15 cellular contexts compared by ENCODE assay signal in the genomic region with DNA sequence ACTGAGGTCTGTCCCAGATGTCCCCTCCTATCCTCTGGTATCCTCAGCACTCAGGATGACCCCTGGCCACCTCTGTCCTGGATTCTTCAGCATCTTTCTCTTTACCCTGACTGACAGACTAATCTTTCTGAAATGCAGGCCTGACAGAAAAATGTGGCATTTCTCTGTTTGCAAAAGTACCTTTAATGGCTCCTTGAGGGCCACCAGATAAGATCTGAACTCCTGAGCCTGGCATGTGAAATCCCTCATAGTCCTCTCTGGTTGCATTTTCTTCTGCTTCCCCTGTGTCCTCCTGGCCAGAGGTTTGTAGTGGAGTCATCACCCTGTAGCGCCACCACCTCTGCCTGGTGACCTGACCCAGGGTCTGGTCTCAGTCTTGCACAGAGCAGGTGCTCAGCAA. TPM values are rescaled to one million over a fixed set of nuclear protein-coding genes. Genes with fewer than 3 reads are reported as not detected.
DNase-seq lines count a peak whose midpoint lies in the region; ATAC-seq and TF ChIP-seq lines count a peak whose summit lies in the region.
"Had no signal": no experiment of that assay in that cellular context is flagged by ENCODE, and none has a peak within 500 bp of the region (broad histone marks: within the 10 kb centered on the region; RNA-seq: fewer than 3 reads in every experiment).

No MANE protein-coding gene starts in this region.

- no peak for TF ChIP-seq CTCF in CD4-positive, alpha-beta T cell (IDR thresholded peaks at IDR 0.05)
- TF ChIP-seq CTCF in HFFc6 (IDR thresholded peaks at IDR 0.05), result no peak
- no peak for TF ChIP-seq CTCF in neural crest cell (conservative IDR thresholded peaks at IDR 0.05)

- H3K27ac Mint-ChIP-seq in CD4-positive, alpha-beta T cell, result no peak overlapping the region
- H3K27ac Mint-ChIP-seq in HFFc6 (peak overlapping the region; percentile 7; the same call in 1 of the 2 replicates), neural crest cell (ENCODE audit: unreplicated experiment) (peak overlapping the region; percentile 24)
- H3K27ac Mint-ChIP-seq in central memory CD8-positive, alpha-beta T cell (ENCODE audit: low read depth), result peak overlapping the region; percentile 83

- peak overlapping the region; percentile 26 for H3K4me3 Mint-ChIP-seq in CD4-positive, alpha-beta T cell
- H3K4me3 Mint-ChIP-seq in HFFc6 (no peak overlapping the region), neural crest cell (peak overlapping the region; percentile 80)
- H3K4me3 Mint-ChIP-seq in central memory CD8-positive, alpha-beta T cell, result no peak overlapping the region

- peaks cover 43% of the 10 kb centered on the region for H3K4me1 Mint-ChIP-seq in CD4-positive, alpha-beta T cell (ENCODE audit: low read depth)
- H3K4me1 Mint-ChIP-seq in HFFc6 (ENCODE audit: low read depth), result peaks cover 31% of the 10 kb centered on the region
- peaks cover 54% of the 10 kb centered on the region for H3K4me1 Mint-ChIP-seq in central memory CD8-positive, alpha-beta T cell
- peaks cover 25% of the 10 kb centered on the region for H3K4me1 Mint-ChIP-seq in neural crest cell

- no peak for DNase-seq in CD4-positive, alpha-beta T cell
- DNase-seq in HFFc6 (no peak), neural crest cell (ENCODE audit: low read depth, low spot score) (no peak), left colon (no peak), T-helper 2 cell (no peak)
- no peak for DNase-seq in central memory CD8-positive, alpha-beta T cell (ENCODE audit: low spot score in 2 of 2)
- no peak for DNase-seq in stimulated activated CD8-positive, alpha-beta memory T cell treated with anti-CD3 and anti-CD28 coated beads, Interleukin-4, amount 100 ng/mL, for 48 hours
- DNase-seq: C1 segment of cervical spinal cord, COR-L47, Karpas-422, NCI-H1417, NCI-H1930, NCI-H2171 had no signal

- intact Hi-C loops in CD4-positive, alpha-beta T cell (cut with DNase I, micrococcal nuclease), result no loop called here
- intact Hi-C loops in left colon (cut with DNase I, micrococcal nuclease), result no loop called here

- H3K9me3 ChIP-seq in CD4-positive, alpha-beta T cell (ENCODE audit: control insufficient read depth, low read length), result no peaks in the 10 kb centered on the region

- H3K27me3 Mint-ChIP-seq in CD4-positive, alpha-beta T cell, result no peaks in the 10 kb centered on the region
- H3K27me3 Mint-ChIP-seq in HFFc6 (ENCODE audit: insufficient read depth), result peaks cover 9% of the 10 kb centered on the region
- H3K27me3 Mint-ChIP-seq in central memory CD8-positive, alpha-beta T cell, result no peaks in the 10 kb centered on the region
- no peaks in the 10 kb centered on the region for H3K27me3 Mint-ChIP-seq in neural crest cell (ENCODE audit: low read depth)

- no peak for ATAC-seq in CD4-positive, alpha-beta T cell (ENCODE audit: poor library complexity)
- no peak for ATAC-seq in central memory CD8-positive, alpha-beta T cell (replicated peaks; ENCODE audit: extremely low read depth, poor library complexity, severe bottlenecking)
- no peak for ATAC-seq in left colon
- ATAC-seq: Panc1 had no signal

- CTCF ChIA-PET in CD4-positive, alpha-beta T cell (lab: Charles Lee), result no interaction called here

- H3K27ac ChIP-seq in CD4-positive, alpha-beta T cell (ENCODE audit: low read depth, low read length), result no peak overlapping the region

- H3K9me3 Mint-ChIP-seq in CD4-positive, alpha-beta T cell, result no peaks in the 10 kb centered on the region
- H3K9me3 Mint-ChIP-seq in HFFc6 (no peaks in the 10 kb centered on the region), neural crest cell (no peaks in the 10 kb centered on the region)
- no peaks in the 10 kb centered on the region for H3K9me3 Mint-ChIP-seq in central memory CD8-positive, alpha-beta T cell

- no peaks in the 10 kb centered on the region for H3K27me3 ChIP-seq in CD4-positive, alpha-beta T cell (ENCODE audit: control insufficient read depth, insufficient read depth, low read length)

- POLR2A ChIA-PET in CD4-positive, alpha-beta T cell (lab: Charles Lee), result interaction anchor here (0.6 to 1.3 kb wide), 2 partner anchors 30 to 244 kb away, joined by 4 to 5 read pairs; a partner anchor contains a TSS

- H3K36me3 Mint-ChIP-seq in CD4-positive, alpha-beta T cell (ENCODE audit: low read depth), result peaks cover 77% of the 10 kb centered on the region
- H3K36me3 Mint-ChIP-seq in HFFc6 (ENCODE audit: low read depth) (peaks cover 44% of the 10 kb centered on the region), neural crest cell (ENCODE audit: low read depth) (peaks cover 9% of the 10 kb centered on the region)
- H3K36me3 Mint-ChIP-seq in central memory CD8-positive, alpha-beta T cell (ENCODE audit: insufficient read depth), result peaks cover 14% of the 10 kb centered on the region

RNA-seq across cellular contexts. Expression of a gene that starts 2.0 kb away (rescaled TPM):
- total RNA-seq in CD4-positive, alpha-beta T cell, result 1 to 10 TPM; 1.9 to 2.3 TPM
- total RNA-seq in HFFc6 (2021; fragmentation: NEBNext Ultra II Directional; extraction: Animal tissue kit (Norgen Biotek cat#: 25700)), result 1 to 10 TPM in 3 of 6 experiments, under 1 TPM in 3; 0.79 to 1.3 (median 1.1) TPM
- total RNA-seq in neural crest cell (3.9 and 4.5 TPM in 2 replicates), left colon (10 to 100 TPM; 58.1 to 60.5 TPM)

RNA-seq across cellular contexts. Expression of a gene that starts 4.9 kb away (rescaled TPM):
- 10 to 100 TPM; 50.9 to 56.1 TPM for total RNA-seq in CD4-positive, alpha-beta T cell
- total RNA-seq in HFFc6 (2021; fragmentation: NEBNext Ultra II Directional; extraction: Animal tissue kit (Norgen Biotek cat#: 25700)), result 10 to 100 TPM; 52.9 to 64.7 (median 61.0) TPM
- total RNA-seq in neural crest cell (89.7 and 97.0 TPM in 2 replicates), left colon (10 to 100 TPM; 59.1 to 81.4 TPM)

RNA-seq across cellular contexts. Expression of a gene that starts 6.9 kb away (rescaled TPM):
- total RNA-seq in CD4-positive, alpha-beta T cell, result not detected
- under 1 TPM in 1 of 6 experiments, not detected in 5; 0.18 TPM for total RNA-seq in HFFc6 (2021; fragmentation: NEBNext Ultra II Directional; extraction: Animal tissue kit (Norgen Biotek cat#: 25700))
- 0.30 and 0.44 TPM in 2 replicates for total RNA-seq in neural crest cell
- 1 to 10 TPM; 2.3 to 5.9 TPM for total RNA-seq in left colon
- total RNA-seq: NCI-H460 had no signal

RNA-seq across cellular contexts. Expression of a gene that starts 13.1 kb away (rescaled TPM):
- total RNA-seq in CD4-positive, alpha-beta T cell, result 10 to 100 TPM in 1 of 2 experiments, 1 to 10 TPM in 1; 9.7 to 10.6 TPM
- 10 to 100 TPM in 5 of 6 experiments, 1 to 10 TPM in 1; 9.6 to 13.8 (median 11.6) TPM for total RNA-seq in HFFc6 (2021; fragmentation: NEBNext Ultra II Directional; extraction: Animal tissue kit (Norgen Biotek cat#: 25700))
- 90.9 and 97.7 TPM in 2 replicates for total RNA-seq in neural crest cell
- total RNA-seq in left colon, result 10 to 100 TPM; 21.9 to 30.8 TPM

RNA-seq across cellular contexts. Expression of a gene that starts 26.5 kb away (rescaled TPM):
- 1 to 10 TPM; 1.1 to 1.2 TPM for total RNA-seq in CD4-positive, alpha-beta T cell
- total RNA-seq in HFFc6 (2021; fragmentation: NEBNext Ultra II Directional; extraction: Animal tissue kit (Norgen Biotek cat#: 25700)), result 10 to 100 TPM; 16.1 to 20.1 (median 17.7) TPM
- total RNA-seq in neural crest cell (4.5 and 5.8 TPM in 2 replicates), left colon (10 to 100 TPM; 23.1 to 30.2 TPM)

Comparison
In these comparisons a context has a peak if more than half of its experiments do, and no peak if none do; other contexts are left out.
1. H3K4me3 Mint-ChIP-seq: peak in CD4-positive, alpha-beta T cell (single experiment) and neural crest cell (single experiment); none in HFFc6 (single experiment) and central memory CD8-positive, alpha-beta T cell (single experiment).
2. RNA of a gene that starts 2.0 kb away (total RNA-seq): 58.1 to 60.5 TPM in left colon; 3.9 to 4.5 TPM in neural crest cell, 1.9 to 2.3 TPM in CD4-positive, alpha-beta T cell and 0.79 to 1.3 TPM in HFFc6; every median in the first group is over 10 times any median in the second.